ENCODE assay signal across 10 cellular contexts in the genomic region with DNA sequence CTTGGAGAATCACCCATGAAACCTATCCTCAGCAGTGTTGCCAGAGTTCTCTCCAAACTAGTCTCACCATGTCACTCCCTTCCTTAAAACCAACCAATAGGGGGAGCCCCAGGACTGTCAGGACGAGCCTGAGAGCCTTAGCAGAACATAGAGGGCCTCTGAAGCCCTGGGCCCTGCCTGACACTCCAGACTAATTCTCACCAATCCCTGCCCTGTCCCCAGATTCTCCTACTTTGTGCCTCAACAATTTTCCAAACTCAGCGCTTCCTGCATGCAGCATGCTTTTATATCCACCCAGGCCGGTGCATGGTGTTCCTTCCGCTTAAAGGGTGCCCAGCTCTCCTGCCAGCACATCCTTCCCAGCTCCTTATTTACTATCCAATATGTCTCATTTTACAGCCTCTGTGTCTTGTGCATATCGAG. TPM values are rescaled to one million over a fixed set of nuclear protein-coding genes. Genes with fewer than 3 reads are reported as not detected.
DNase-seq lines count a peak whose midpoint lies in the region; ATAC-seq and TF ChIP-seq lines count a peak whose summit lies in the region.
"Had no signal": no experiment of that assay in that cellular context is flagged by ENCODE, and none has a peak within 500 bp of the region (broad histone marks: within the 10 kb centered on the region; RNA-seq: fewer than 3 reads in every experiment).

No MANE protein-coding gene starts in this region.

- no peaks in the 10 kb centered on the region for H3K4me1 Mint-ChIP-seq in activated CD4-positive, alpha-beta T cell treated with anti-CD3 and anti-CD28 coated beads for 36 hours
- no peaks in the 10 kb centered on the region for H3K4me1 Mint-ChIP-seq in activated T-helper 1 cell treated with anti-CD3 and anti-CD28 coated beads, Interleukin-12 subunit alpha, Interleukin-12 subunit beta, Interleukin-2, Interleukin-4 antibody, amounts not matched to agents 30 ng/mL and 10 ng/mL and 1 ng/mL, durations not matched to agents 14 hours and 24 hours and 36 hours (ENCODE audit: low read depth)
- H3K4me1 Mint-ChIP-seq: central memory CD8-positive, alpha-beta T cell had no signal

- DNase-seq in activated CD4-positive, alpha-beta T cell treated with anti-CD3 and anti-CD28 coated beads for 36 hours: peak; percentile 46
- DNase-seq in activated CD4-positive, alpha-beta T cell treated with anti-CD3 and anti-CD28 coated beads, Interleukin-2, amount 50 U/mL, for 4 hours: no peak
- DNase-seq in NCI-H2081 treated with DMSO at 0.1 percent for 48 hours (lab: John Stamatoyannopoulos, UW) (peak; percentile 12), cardiac muscle cell (ENCODE audit: low read depth in 1 of 2, low spot score in 1 of 2) (peak; percentile 87 to 88), psoas muscle (no peak)
- DNase-seq in activated T-helper 1 cell treated with anti-CD3 and anti-CD28 coated beads, Interleukin-12 subunit alpha, Interleukin-12 subunit beta, Interleukin-2, Interleukin-4 antibody, amounts not matched to agents 30 ng/mL and 10 ng/mL and 1 ng/mL, durations not matched to agents 14 hours and 24 hours and 36 hours (ENCODE audit: low spot score): no peak

- H3K9me3 ChIP-seq in cardiac muscle cell (ENCODE audit: low read depth) (no peaks in the 10 kb centered on the region), psoas muscle (no peaks in the 10 kb centered on the region)
- H3K9me3 ChIP-seq: tibial artery had no signal

- H3K36me3 Mint-ChIP-seq in activated CD4-positive, alpha-beta T cell treated with anti-CD3 and anti-CD28 coated beads for 36 hours (ENCODE audit: low read depth): no peaks in the 10 kb centered on the region
- no peaks in the 10 kb centered on the region for H3K36me3 Mint-ChIP-seq in activated T-helper 1 cell treated with anti-CD3 and anti-CD28 coated beads, Interleukin-12 subunit alpha, Interleukin-12 subunit beta, Interleukin-2, Interleukin-4 antibody, amounts not matched to agents 30 ng/mL and 10 ng/mL and 1 ng/mL, durations not matched to agents 14 hours and 24 hours and 36 hours (ENCODE audit: low read depth)

- H3K36me3 ChIP-seq in cardiac muscle cell (no peaks in the 10 kb centered on the region), psoas muscle (ENCODE audit: insufficient read depth in 1 of 2, low read depth in 1 of 2) (no peaks in the 10 kb centered on the region)
- H3K36me3 ChIP-seq: tibial artery had no signal

- TF ChIP-seq CTCF in WI38 (IDR thresholded peaks at IDR 0.05; ENCODE audit: low read depth, low read length) (peak; percentile 59), cardiac muscle cell (IDR thresholded peaks at IDR 0.05; ENCODE audit: low read depth, low read length) (peak; percentile 69), psoas muscle (IDR thresholded peaks at IDR 0.05) (peak; percentile 25)

- no peaks in the 10 kb centered on the region for H3K9me3 Mint-ChIP-seq in activated CD4-positive, alpha-beta T cell treated with anti-CD3 and anti-CD28 coated beads for 36 hours (ENCODE audit: low read depth)
- no peaks in the 10 kb centered on the region for H3K9me3 Mint-ChIP-seq in activated T-helper 1 cell treated with anti-CD3 and anti-CD28 coated beads, Interleukin-12 subunit alpha, Interleukin-12 subunit beta, Interleukin-2, Interleukin-4 antibody, amounts not matched to agents 30 ng/mL and 10 ng/mL and 1 ng/mL, durations not matched to agents 14 hours and 24 hours and 36 hours
- H3K9me3 Mint-ChIP-seq: central memory CD8-positive, alpha-beta T cell had no signal

- H3K4me3 ChIP-seq in WI38 (ENCODE audit: low read depth, low read length) (no peak overlapping the region), cardiac muscle cell (no peak overlapping the region), psoas muscle (no peak overlapping the region)
- H3K4me3 ChIP-seq: tibial artery had no signal

- peaks cover 4% of the 10 kb centered on the region for H3K27me3 Mint-ChIP-seq in activated CD4-positive, alpha-beta T cell treated with anti-CD3 and anti-CD28 coated beads for 36 hours
- peaks cover 2% of the 10 kb centered on the region for H3K27me3 Mint-ChIP-seq in activated T-helper 1 cell treated with anti-CD3 and anti-CD28 coated beads, Interleukin-12 subunit alpha, Interleukin-12 subunit beta, Interleukin-2, Interleukin-4 antibody, amounts not matched to agents 30 ng/mL and 10 ng/mL and 1 ng/mL, durations not matched to agents 14 hours and 24 hours and 36 hours (ENCODE audit: insufficient read depth)

- no peak overlapping the region for H3K27ac Mint-ChIP-seq in activated CD4-positive, alpha-beta T cell treated with anti-CD3 and anti-CD28 coated beads for 36 hours
- H3K27ac Mint-ChIP-seq in activated T-helper 1 cell treated with anti-CD3 and anti-CD28 coated beads, Interleukin-12 subunit alpha, Interleukin-12 subunit beta, Interleukin-2, Interleukin-4 antibody, amounts not matched to agents 30 ng/mL and 10 ng/mL and 1 ng/mL, durations not matched to agents 14 hours and 24 hours and 36 hours: no peak overlapping the region

- no peak overlapping the region for H3K4me3 Mint-ChIP-seq in activated CD4-positive, alpha-beta T cell treated with anti-CD3 and anti-CD28 coated beads for 36 hours
- no peak overlapping the region for H3K4me3 Mint-ChIP-seq in activated T-helper 1 cell treated with anti-CD3 and anti-CD28 coated beads, Interleukin-12 subunit alpha, Interleukin-12 subunit beta, Interleukin-2, Interleukin-4 antibody, amounts not matched to agents 30 ng/mL and 10 ng/mL and 1 ng/mL, durations not matched to agents 14 hours and 24 hours and 36 hours
- H3K4me3 Mint-ChIP-seq: central memory CD8-positive, alpha-beta T cell had no signal

- WGBS in psoas muscle, 3 donors: 42 to 57% (median 55%) methylated on average over 5 of the region's 5 CpGs

- intact Hi-C loops in activated CD4-positive, alpha-beta T cell treated with anti-CD3 and anti-CD28 coated beads for 36 hours (cut with DNase I, micrococcal nuclease): loop anchor here in 1 of 2 experiments (10.0 kb wide), 2 partner anchors 65 to 265 kb away; no protein-coding TSS in a partner anchor
- intact Hi-C loops in psoas muscle (cut with DNase I): no loop called here
- intact Hi-C loops in activated T-helper 1 cell treated with anti-CD3 and anti-CD28 coated beads, Interleukin-12 subunit alpha, Interleukin-12 subunit beta, Interleukin-2, Interleukin-4 antibody, amounts not matched to agents 30 ng/mL and 10 ng/mL and 1 ng/mL, durations not matched to agents 14 hours and 24 hours and 36 hours (cut with micrococcal nuclease): no loop called here

- H3K27ac ChIP-seq in cardiac muscle cell (no peak overlapping the region), psoas muscle (no peak overlapping the region)
- H3K27ac ChIP-seq: tibial artery had no signal

- peak; percentile 53 for ATAC-seq in activated CD4-positive, alpha-beta T cell treated with anti-CD3 and anti-CD28 coated beads for 36 hours
- ATAC-seq in HG02678 (IDR thresholded peaks at IDR 0.05; ENCODE audit: unreplicated experiment): peak; percentile 63
- peak; percentile 50 to 77 (median 60) for ATAC-seq in psoas muscle

- H3K4me1 ChIP-seq in cardiac muscle cell (ENCODE audit: low read depth): no peaks in the 10 kb centered on the region
- H3K4me1 ChIP-seq in psoas muscle: no peaks in the 10 kb centered on the region
- H3K4me1 ChIP-seq: tibial artery had no signal

- POLR2A ChIA-PET in activated CD4-positive, alpha-beta T cell treated with anti-CD3 and anti-CD28 coated beads for 36 hours (lab: Charles Lee): no interaction called here

- CTCF ChIA-PET in activated CD4-positive, alpha-beta T cell treated with anti-CD3 and anti-CD28 coated beads for 36 hours (lab: Charles Lee): interaction anchor here (0.5 kb wide), 1 partner anchor 1094 kb away, joined by 3 read pairs; no protein-coding TSS in a partner anchor

- H3K27me3 ChIP-seq in cardiac muscle cell (no peaks in the 10 kb centered on the region), psoas muscle (ENCODE audit: insufficient read depth in 3 of 3, low read length in 2 of 3) (no peaks in the 10 kb centered on the region)
- H3K27me3 ChIP-seq: tibial artery had no signal

RNA-seq across cellular contexts. Expression of gene HSD3B1, which starts 42.7 kb away (rescaled TPM):
- not detected for total RNA-seq in activated CD4-positive, alpha-beta T cell treated with anti-CD3 and anti-CD28 coated beads for 36 hours
- 0.27 TPM in 1 of 2 replicates, not detected in the other for total RNA-seq in cardiac muscle cell
- 0.07 TPM in 1 of 2 replicates, not detected in the other for polyA plus RNA-seq in cardiac muscle cell
- not detected for total RNA-seq in psoas muscle
- not detected for polyA plus RNA-seq in psoas muscle
- not detected in 2 replicates for total RNA-seq in activated T-helper 1 cell treated with anti-CD3 and anti-CD28 coated beads, Interleukin-12 subunit alpha, Interleukin-12 subunit beta, Interleukin-2, Interleukin-4 antibody, amounts not matched to agents 30 ng/mL and 10 ng/mL and 1 ng/mL, durations not matched to agents 14 hours and 24 hours and 36 hours

Comparison
In these comparisons a context has a peak if more than half of its experiments do, and no peak if none do; other contexts are left out.
1. DNase-seq: peak in activated CD4-positive, alpha-beta T cell treated with anti-CD3 and anti-CD28 coated beads for 36 hours (single experiment), NCI-H2081 treated with DMSO at 0.1 percent for 48 hours (single experiment) and cardiac muscle cell (2 of 2); none in activated CD4-positive, alpha-beta T cell treated with anti-CD3 and anti-CD28 coated beads, Interleukin-2, amount 50 U/mL, for 4 hours (0 of 2), psoas muscle (0 of 2) and activated T-helper 1 cell treated with anti-CD3 and anti-CD28 coated beads, Interleukin-12 subunit alpha, Interleukin-12 subunit beta, Interleukin-2, Interleukin-4 antibody, amounts not matched to agents 30 ng/mL and 10 ng/mL and 1 ng/mL, durations not matched to agents 14 hours and 24 hours and 36 hours (single experiment).
2. Peak in every context shown above with its lines, with median percentiles within 50 percentile points of each other: ATAC-seq and CTCF ChIP-seq.